Comparison of ENCODE assay signal across 6 cellular contexts in genomic region chr15:30580716-30581115, GRCh38. TPM values are rescaled to one million over a fixed set of nuclear protein-coding genes. Genes with fewer than 3 reads are reported as not detected.
"Had no signal": no experiment of that assay in that cellular context is flagged by ENCODE, and none has a peak within 500 bp of the region (broad histone marks: within the 10 kb centered on the region; RNA-seq: fewer than 3 reads in every experiment).

No MANE protein-coding gene starts in this region.

RNA-seq across cellular contexts. Expression of gene GOLGA8H, which starts 23.1 kb away (rescaled TPM):
- total RNA-seq: activated naive CD4-positive, alpha-beta T cell treated with anti-CD3 and anti-CD28 coated beads for 36 hours; activated T-cell treated with anti-CD3 and anti-CD28 coated beads, Interleukin-2, amount 50 U/mL, for 4 hours; activated T-helper 1 cell treated with anti-CD3 and anti-CD28 coated beads, Interleukin-12 subunit alpha, Interleukin-12 subunit beta, Interleukin-2, Interleukin-4 antibody, amounts not matched to agents 30 ng/mL and 10 ng/mL and 1 ng/mL, durations not matched to agents 14 hours and 24 hours and 36 hours; activated T-helper 17 cell treated with anti-CD3 and anti-CD28 coated beads, Interleukin-2, amount 50 U/mL, for 72 hours; ascending aorta; bronchial epithelial cell had no signal

RNA-seq across cellular contexts. Expression of gene GOLGA8Q, which starts 28.9 kb away (rescaled TPM):
- total RNA-seq: activated T-helper 17 cell treated with anti-CD3 and anti-CD28 coated beads, Interleukin-2, amount 50 U/mL, for 72 hours; ascending aorta had no signal
